8 cellular contexts compared by ENCODE assay signal in genomic region chr19:39824143-39825092, GRCh38. TPM values are rescaled to one million over a fixed set of nuclear protein-coding genes. Genes with fewer than 3 reads are reported as not detected.
DNase-seq lines count a peak whose midpoint lies in the region; ATAC-seq and TF ChIP-seq lines count a peak whose summit lies in the region.

No MANE protein-coding gene starts in this region.

- no peak overlapping the region for H3K27ac ChIP-seq in HUES64 (ENCODE audit: low read depth, low read length)
- H3K27ac ChIP-seq in Peyer's patch = peak overlapping the region in 3 of 4 donors; percentile 57 to 74 (median 65)
- H3K27ac ChIP-seq in gastroesophageal sphincter = peak overlapping the region; percentile 70 to 85 (median 84)
- H3K27ac ChIP-seq in stomach smooth muscle (ENCODE audit: low read length) = peak overlapping the region; percentile 67

- peak overlapping the region; percentile 64 for H3K4me3 ChIP-seq in HUES64 (ENCODE audit: low read length)
- H3K4me3 ChIP-seq in Peyer's patch = peak overlapping the region; percentile 38 to 76 (median 70)
- H3K4me3 ChIP-seq in gastroesophageal sphincter = peak overlapping the region; percentile 70 to 91
- peak overlapping the region; percentile 55 for H3K4me3 ChIP-seq in neuron (ENCODE audit: low read length)
- peak overlapping the region; percentile 77 to 95 for H3K4me3 ChIP-seq in stomach smooth muscle (ENCODE audit: low read length in 2 of 2)

- peak; percentile 84 for ATAC-seq in GM21381 (IDR thresholded peaks at IDR 0.05; ENCODE audit: unreplicated experiment)
- ATAC-seq in gastroesophageal sphincter = peak; percentile 97

- H3K9ac ChIP-seq in HUES64 (ENCODE audit: low read depth, low read length) (peak overlapping the region; percentile 49), stomach smooth muscle (ENCODE audit: low read length in 2 of 2) (peak overlapping the region; percentile 77 to 94)

- H3K4me1 ChIP-seq in HUES64 (ENCODE audit: insufficient read depth, low read length) = no peaks in the 10 kb centered on the region
- peaks cover 0 to 16% (median 4%) of the 10 kb centered on the region in 4 donors for H3K4me1 ChIP-seq in Peyer's patch
- peaks cover 3 to 25% (median 6%) of the 10 kb centered on the region in 3 donors for H3K4me1 ChIP-seq in gastroesophageal sphincter
- peaks cover 20% of the 10 kb centered on the region for H3K4me1 ChIP-seq in neuron (ENCODE audit: insufficient read depth, low read length)
- H3K4me1 ChIP-seq in stomach smooth muscle (ENCODE audit: control insufficient read depth, insufficient read depth, low read length) = peaks cover 18% of the 10 kb centered on the region

- 55% methylated on average over 47 of the region's 47 CpGs for WGBS in HUES64
- 2 to 7% methylated on average over 6 to 7 of the region's 47 CpGs for whole genome bisulfite sequencing in gastroesophageal sphincter (ENCODE audit: low coverage in 1 of 2), 2 donors

- peak in 1 of 2 donors; percentile 43 for TF ChIP-seq POLR2A in Peyer's patch (IDR thresholded peaks at IDR 0.05)
- peak; percentile 44 to 51 for TF ChIP-seq POLR2A in gastroesophageal sphincter (IDR thresholded peaks at IDR 0.05)

- TF ChIP-seq CTCF in Peyer's patch (IDR thresholded peaks at IDR 0.05) (peak in 4 of 6 experiments; percentile 18 to 33 (median 24)), gastroesophageal sphincter (IDR thresholded peaks at IDR 0.05) (peak in 2 of 4 experiments; percentile 39 to 52)

- peak; percentile 84 for DNase-seq in COLO829 (ENCODE audit: low spot score)
- DNase-seq in Peyer's patch = peak; percentile 85 to 95 (median 92)
- DNase-seq in activated gamma-delta T cell (lab: John Stamatoyannopoulos, UW) = peak; percentile 29

- TF ChIP-seq EP300 in gastroesophageal sphincter (IDR thresholded peaks at IDR 0.05) = no peak

- H3K27me3 ChIP-seq in HUES64 (ENCODE audit: insufficient read depth, low read length) (no peaks in the 10 kb centered on the region), Peyer's patch (no peaks in the 10 kb centered on the region), gastroesophageal sphincter (no peaks in the 10 kb centered on the region), neuron (ENCODE audit: insufficient read depth, low read length) (no peaks in the 10 kb centered on the region), stomach smooth muscle (ENCODE audit: control insufficient read depth in 1 of 2, insufficient read depth in 2 of 2, low read length in 2 of 2) (no peaks in the 10 kb centered on the region)

- no peak overlapping the region for H2AFZ ChIP-seq in neuron (ENCODE audit: low read depth, low read length)

- H3K36me3 ChIP-seq in HUES64 (ENCODE audit: insufficient read depth, low read length) = peaks cover 24% of the 10 kb centered on the region
- H3K36me3 ChIP-seq in Peyer's patch = peaks cover 0 to 41% (median 0%) of the 10 kb centered on the region in 3 donors
- peaks cover 0 to 43% of the 10 kb centered on the region in 2 donors for H3K36me3 ChIP-seq in gastroesophageal sphincter
- peaks cover 47% of the 10 kb centered on the region for H3K36me3 ChIP-seq in neuron (ENCODE audit: insufficient read depth, low read length)
- peaks cover 6 to 16% of the 10 kb centered on the region in 2 donors for H3K36me3 ChIP-seq in stomach smooth muscle (ENCODE audit: control insufficient read depth in 2 of 2, insufficient read depth in 2 of 2, low read length in 2 of 2)

- no peaks in the 10 kb centered on the region for H3K9me3 ChIP-seq in HUES64 (ENCODE audit: insufficient read depth, low read depth, low read length)
- H3K9me3 ChIP-seq in Peyer's patch = no peaks in the 10 kb centered on the region
- no peaks in the 10 kb centered on the region for H3K9me3 ChIP-seq in gastroesophageal sphincter
- H3K9me3 ChIP-seq in neuron (ENCODE audit: low read length) = no peaks in the 10 kb centered on the region
- no peaks in the 10 kb centered on the region for H3K9me3 ChIP-seq in stomach smooth muscle (ENCODE audit: control insufficient read depth in 2 of 2, low read length in 2 of 2)

RNA-seq across cellular contexts. Expression of gene DYRK1B, which starts 9.5 kb away (rescaled TPM):
- polyA plus RNA-seq in HUES64 (2013, experiment 1 of 2) = 9.5 TPM
- polyA plus RNA-seq in HUES64 (2013, experiment 2 of 2) = 12.9 TPM
- total RNA-seq in Peyer's patch (10 to 100 TPM in 3 of 4 donors, 1 to 10 TPM in 1; 8.3 to 38.7 (median 17.3) TPM), gastroesophageal sphincter (10 to 100 TPM in 2 of 4 donors, 1 to 10 TPM in 2; 8.6 to 19.4 (median 11.4) TPM)

RNA-seq across cellular contexts. Expression of gene FBL, which starts 21.8 kb away (rescaled TPM):
- 368 TPM for polyA plus RNA-seq in HUES64 (2013, experiment 1 of 2)
- 378 TPM for polyA plus RNA-seq in HUES64 (2013, experiment 2 of 2)
- 100 to 1,000 TPM in 3 of 4 donors, 10 to 100 TPM in 1; 42.4 to 206 (median 103) TPM for total RNA-seq in Peyer's patch
- 100 to 1,000 TPM in 1 of 4 donors, 10 to 100 TPM in 3; 72.5 to 105 (median 89.1) TPM for total RNA-seq in gastroesophageal sphincter

RNA-seq across cellular contexts. Expression of gene LEUTX, which starts 45.8 kb away (rescaled TPM):
- not detected for polyA plus RNA-seq in HUES64 (2013, experiment 1 of 2)
- not detected for polyA plus RNA-seq in HUES64 (2013, experiment 2 of 2)
- total RNA-seq in Peyer's patch (not detected), gastroesophageal sphincter (not detected)

Comparison
In these comparisons a context has a peak if more than half of its experiments do, and no peak if none do; other contexts are left out.
1. DNase-seq: peak in every context shown above with its lines; median percentile 92 in Peyer's patch; 84 in COLO829; 29 in activated gamma-delta T cell.